ENCODE assay signal across 8 cellular contexts in the genomic region with DNA sequence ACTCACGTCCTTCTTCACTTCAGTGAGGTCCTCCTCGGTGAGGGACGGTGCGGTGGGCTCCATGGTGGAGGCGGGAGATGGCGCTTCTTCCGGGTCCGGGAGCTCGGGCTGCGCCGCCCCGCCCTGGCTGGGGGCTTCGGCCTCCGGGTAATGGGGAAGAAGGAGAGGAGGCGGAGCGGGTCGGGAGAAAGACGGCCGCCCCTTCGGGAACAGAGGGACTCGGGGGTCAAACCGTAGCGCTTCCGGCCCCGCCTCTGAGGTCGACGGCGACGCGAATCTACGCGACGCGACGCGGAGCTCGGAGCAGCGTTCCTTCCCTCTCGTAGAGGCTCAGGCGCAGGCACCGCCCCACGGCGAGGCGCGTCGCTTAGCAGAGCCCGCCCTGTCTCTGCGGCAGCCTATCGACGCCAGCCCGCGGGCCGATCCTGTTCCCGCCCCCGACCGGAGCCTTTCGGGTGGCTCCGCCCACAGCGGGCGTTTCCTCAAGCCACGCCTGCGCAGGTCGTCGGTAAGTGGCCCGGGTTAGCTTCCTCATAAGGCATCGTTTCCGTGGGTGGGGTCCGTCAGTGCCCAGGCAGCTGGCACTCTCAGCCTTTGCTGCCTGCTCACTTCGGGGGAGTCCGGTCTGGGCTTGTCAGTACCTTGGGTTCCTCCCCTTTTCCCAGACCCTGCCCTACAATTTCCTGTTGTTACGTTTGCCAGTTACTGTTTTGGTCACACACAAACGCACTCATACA. TPM values are rescaled to one million over a fixed set of nuclear protein-coding genes. Genes with fewer than 3 reads are reported as not detected.
A peak's percentile ranks its signal among the peaks of the same experiment; 100 is the strongest.
DNase-seq lines count a peak whose midpoint lies in the region; ATAC-seq lines count a peak whose summit lies in the region.

BCL10 (minus strand) TSS at position 343 of the 737 bp plus-strand sequence; CDS start at position 63, 280 bp downstream.

- peak within 1 kb of the TSS; percentile 86 to 96 (median 89) for H3K9ac ChIP-seq in BLaER1 treated with 17β-estradiol and CSF1 and Interleukin-3, amounts not matched to agents 10 nM and 100 nM

- peaks cover 12 to 44% (median 36%) of the 10 kb centered on the region in 11 experiments; a peak in 19 of 22 replicates for H4K20me1 ChIP-seq in BLaER1 treated with 17β-estradiol and CSF1 and Interleukin-3, amounts not matched to agents 10 nM and 100 nM

- peaks cover 22 to 69% (median 40%) of the 10 kb centered on the region in 10 experiments for H3K4me1 ChIP-seq in BLaER1 treated with 17β-estradiol and CSF1 and Interleukin-3, amounts not matched to agents 10 nM and 100 nM

- H3K4me3 ChIP-seq in BLaER1 treated with 17β-estradiol and CSF1 and Interleukin-3, amounts not matched to agents 10 nM and 100 nM: peak within 1 kb of the TSS; percentile 77 to 99 (median 89)

- peak; percentile 100 for DNase-seq in NCI-H748 (lab: John Stamatoyannopoulos, UW; ENCODE audit: unreplicated experiment)
- peak; percentile 97 for DNase-seq in activated CD4-positive, alpha-beta T cell treated with anti-CD3 and anti-CD28 coated beads, Interleukin-2, amount 50 U/mL, for 1 hour
- DNase-seq in cortex of kidney (lab: John Stamatoyannopoulos, UW): peak; percentile 69
- DNase-seq in left colon: peak; percentile 99
- peak; percentile 97 for DNase-seq in stimulated activated CD4-positive, alpha-beta T cell treated with anti-CD3 and anti-CD28 coated beads, Interleukin-1b, Interleukin-23, amount 100 ng/mL, for 48 hours

- intact Hi-C loops in left colon (cut with DNase I, micrococcal nuclease): no loop called here

- peak; percentile 92 for ATAC-seq in GM19351 (IDR thresholded peaks at IDR 0.05; ENCODE audit: unreplicated experiment)
- ATAC-seq in HG03521 (IDR thresholded peaks at IDR 0.05; ENCODE audit: unreplicated experiment): peak; percentile 99
- ATAC-seq in left colon: peak; percentile 78

- peaks cover 0 to 12% (median 0%) of the 10 kb centered on the region in 11 experiments; a peak in 3 of 22 replicates for H3K9me3 ChIP-seq in BLaER1 treated with 17β-estradiol and CSF1 and Interleukin-3, amounts not matched to agents 10 nM and 100 nM (replicated peaks in 1 of 11)

- H3K27me3 ChIP-seq in BLaER1 treated with 17β-estradiol and CSF1 and Interleukin-3, amounts not matched to agents 10 nM and 100 nM: no peaks in the 10 kb centered on the region

- peak within 1 kb of the TSS; percentile 85 to 96 (median 87) for H3K27ac ChIP-seq in BLaER1 treated with 17β-estradiol and CSF1 and Interleukin-3, amounts not matched to agents 10 nM and 100 nM

- H3K36me3 ChIP-seq in BLaER1 treated with 17β-estradiol and CSF1 and Interleukin-3, amounts not matched to agents 10 nM and 100 nM: peaks cover 17 to 31% (median 26%) of the 10 kb centered on the region in 11 experiments

- peak within 1 kb of the TSS; percentile 82 to 96 (median 91) for H3K4me2 ChIP-seq in BLaER1 treated with 17β-estradiol and CSF1 and Interleukin-3, amounts not matched to agents 10 nM and 100 nM

RNA-seq across cellular contexts. Expression of gene BCL10, which starts in this region (rescaled TPM):
- total RNA-seq in left colon: 100 to 1,000 TPM; 108 to 115 TPM

Comparison
In these comparisons a context has a peak if more than half of its experiments do, and no peak if none do; other contexts are left out.
1. Peak in every context shown above with its lines: DNase-seq, ATAC-seq, H3K4me3 ChIP-seq and H3K27ac ChIP-seq.